In the genomic region with DNA sequence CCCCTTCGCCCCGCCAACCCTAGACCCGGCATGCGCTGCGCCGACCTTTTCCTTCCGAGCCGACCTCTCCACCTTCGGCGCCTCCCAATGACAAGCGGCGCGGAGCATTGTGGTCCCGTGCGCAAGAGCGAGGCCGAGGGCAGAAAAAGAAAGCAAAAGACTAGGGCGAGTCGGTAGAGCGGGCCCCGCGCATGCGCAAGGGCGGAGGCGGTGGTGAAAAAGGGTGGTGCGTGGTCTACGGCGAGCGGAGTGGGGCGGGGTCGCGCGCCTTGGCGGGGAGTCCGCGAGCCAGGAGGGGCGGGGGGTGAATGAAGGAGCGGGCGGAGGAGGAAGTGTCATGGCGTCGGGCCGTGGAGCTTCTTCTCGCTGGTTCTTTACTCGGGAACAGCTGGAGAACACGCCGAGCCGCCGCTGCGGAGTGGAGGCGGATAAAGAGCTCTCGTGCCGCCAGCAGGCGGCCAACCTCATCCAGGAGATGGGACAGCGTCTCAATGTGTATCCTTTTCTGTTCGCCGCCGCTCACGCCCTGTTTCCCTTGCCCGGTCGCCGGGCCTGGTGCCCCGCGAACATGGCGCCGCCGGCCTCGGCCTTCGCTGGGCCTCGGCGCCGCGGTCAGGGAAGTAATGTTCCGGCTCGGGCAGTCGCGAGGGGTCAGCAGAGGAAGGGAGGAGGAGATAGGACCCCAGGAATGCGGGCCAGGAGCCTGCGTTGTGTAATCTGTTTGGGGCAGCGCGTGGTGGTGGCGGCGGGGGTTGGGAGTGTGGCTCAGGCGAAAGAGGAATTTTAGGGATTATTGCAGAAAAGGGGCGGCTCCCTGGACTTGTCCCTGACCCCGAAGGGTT, we compare ENCODE assay signal across 1 cellular context.
A peak's percentile ranks its signal among the peaks of the same experiment; 100 is the strongest.
TF ChIP-seq lines count a peak whose summit lies in the region.

A gene (plus strand): TSS at position 305 of the 842 bp plus-strand sequence. CDS start 33 bp downstream, at position 338.

TF ChIP-seq in K562, 482 proteins besides CTCF, POLR2A, EP300 and RAD21 (continued from another document and continues in another):
- TF ChIP-seq, protein P1, sequence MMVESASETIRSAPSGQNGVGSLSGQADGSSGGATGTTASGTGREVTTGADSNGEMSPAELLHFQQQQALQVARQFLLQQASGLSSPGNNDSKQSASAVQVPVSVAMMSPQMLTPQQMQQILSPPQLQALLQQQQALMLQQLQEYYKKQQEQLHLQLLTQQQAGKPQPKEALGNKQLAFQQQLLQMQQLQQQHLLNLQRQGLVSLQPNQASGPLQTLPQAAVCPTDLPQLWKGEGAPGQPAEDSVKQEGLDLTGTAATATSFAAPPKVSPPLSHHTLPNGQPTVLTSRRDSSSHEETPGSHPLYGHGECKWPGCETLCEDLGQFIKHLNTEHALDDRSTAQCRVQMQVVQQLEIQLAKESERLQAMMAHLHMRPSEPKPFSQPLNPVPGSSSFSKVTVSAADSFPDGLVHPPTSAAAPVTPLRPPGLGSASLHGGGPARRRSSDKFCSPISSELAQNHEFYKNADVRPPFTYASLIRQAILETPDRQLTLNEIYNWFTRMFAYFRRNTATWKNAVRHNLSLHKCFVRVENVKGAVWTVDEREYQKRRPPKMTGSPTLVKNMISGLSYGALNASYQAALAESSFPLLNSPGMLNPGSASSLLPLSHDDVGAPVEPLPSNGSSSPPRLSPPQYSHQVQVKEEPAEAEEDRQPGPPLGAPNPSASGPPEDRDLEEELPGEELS (CRISPR knock-in tag; IDR thresholded peaks at IDR 0.05; ENCODE audit: borderline replicate concordance): no peak
- TF ChIP-seq, protein P2, sequence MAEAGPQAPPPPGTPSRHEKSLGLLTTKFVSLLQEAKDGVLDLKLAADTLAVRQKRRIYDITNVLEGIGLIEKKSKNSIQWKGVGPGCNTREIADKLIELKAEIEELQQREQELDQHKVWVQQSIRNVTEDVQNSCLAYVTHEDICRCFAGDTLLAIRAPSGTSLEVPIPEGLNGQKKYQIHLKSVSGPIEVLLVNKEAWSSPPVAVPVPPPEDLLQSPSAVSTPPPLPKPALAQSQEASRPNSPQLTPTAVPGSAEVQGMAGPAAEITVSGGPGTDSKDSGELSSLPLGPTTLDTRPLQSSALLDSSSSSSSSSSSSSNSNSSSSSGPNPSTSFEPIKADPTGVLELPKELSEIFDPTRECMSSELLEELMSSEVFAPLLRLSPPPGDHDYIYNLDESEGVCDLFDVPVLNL (CRISPR knock-in tag; IDR thresholded peaks at IDR 0.05; ENCODE audit: low read depth): peak; percentile 59; the same call in 1 of the 2 replicates
- TF ChIP-seq BACH1 (tag; IDR thresholded peaks at IDR 0.05): no peak
- TF ChIP-seq NFXL1 (CRISPR knock-in tag; IDR thresholded peaks at IDR 0.05): no peak
- TF ChIP-seq DNMT1 (IDR thresholded peaks at IDR 0.05): no peak
- TF ChIP-seq ZNF212 (CRISPR knock-in tag; IDR thresholded peaks at IDR 0.05): no peak
- TF ChIP-seq FOXA3 (CRISPR knock-in tag; conservative IDR thresholded peaks at IDR 0.05 in 1 of 2, IDR thresholded peaks at IDR 0.05 in 1 of 2): no peak
- peak; percentile 82; the same call in 1 of the 2 replicates for TF ChIP-seq TGIF2 (CRISPR knock-in tag; IDR thresholded peaks at IDR 0.05)
- TF ChIP-seq ZNF224 (CRISPR knock-in tag; IDR thresholded peaks at IDR 0.05): 0 out of 2 replicates have a peak, but pooled peaks have one; percentile 28
- TF ChIP-seq, protein P3, sequence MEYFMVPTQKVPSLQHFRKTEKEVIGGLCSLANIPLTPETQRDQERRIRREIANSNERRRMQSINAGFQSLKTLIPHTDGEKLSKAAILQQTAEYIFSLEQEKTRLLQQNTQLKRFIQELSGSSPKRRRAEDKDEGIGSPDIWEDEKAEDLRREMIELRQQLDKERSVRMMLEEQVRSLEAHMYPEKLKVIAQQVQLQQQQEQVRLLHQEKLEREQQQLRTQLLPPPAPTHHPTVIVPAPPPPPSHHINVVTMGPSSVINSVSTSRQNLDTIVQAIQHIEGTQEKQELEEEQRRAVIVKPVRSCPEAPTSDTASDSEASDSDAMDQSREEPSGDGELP (CRISPR knock-in tag; IDR thresholded peaks at IDR 0.05; ENCODE audit: borderline replicate concordance): peak; percentile 89
- TF ChIP-seq ERF (CRISPR knock-in tag; IDR thresholded peaks at IDR 0.05): 0 out of 2 replicates have a peak, but pooled peaks have one; percentile 37
- TF ChIP-seq TBP (optimal IDR thresholded peaks at IDR 0.05; ENCODE audit: low read depth, low read length): peak; percentile 72
- peak; percentile 76 for TF ChIP-seq CXXC5 (CRISPR knock-in tag; IDR thresholded peaks at IDR 0.05)
- peak; percentile 88 for TF ChIP-seq RBFOX2 (IDR thresholded peaks at IDR 0.05; ENCODE audit: low read depth, low read length)
- peak; percentile 92 for TF ChIP-seq ESRRA (IDR thresholded peaks at IDR 0.05; ENCODE audit: borderline replicate concordance, low read depth)
- peak; percentile 73; the same call in 1 of the 2 replicates for TF ChIP-seq ZNF717 (CRISPR knock-in tag; IDR thresholded peaks at IDR 0.05)
- TF ChIP-seq, protein P4, sequence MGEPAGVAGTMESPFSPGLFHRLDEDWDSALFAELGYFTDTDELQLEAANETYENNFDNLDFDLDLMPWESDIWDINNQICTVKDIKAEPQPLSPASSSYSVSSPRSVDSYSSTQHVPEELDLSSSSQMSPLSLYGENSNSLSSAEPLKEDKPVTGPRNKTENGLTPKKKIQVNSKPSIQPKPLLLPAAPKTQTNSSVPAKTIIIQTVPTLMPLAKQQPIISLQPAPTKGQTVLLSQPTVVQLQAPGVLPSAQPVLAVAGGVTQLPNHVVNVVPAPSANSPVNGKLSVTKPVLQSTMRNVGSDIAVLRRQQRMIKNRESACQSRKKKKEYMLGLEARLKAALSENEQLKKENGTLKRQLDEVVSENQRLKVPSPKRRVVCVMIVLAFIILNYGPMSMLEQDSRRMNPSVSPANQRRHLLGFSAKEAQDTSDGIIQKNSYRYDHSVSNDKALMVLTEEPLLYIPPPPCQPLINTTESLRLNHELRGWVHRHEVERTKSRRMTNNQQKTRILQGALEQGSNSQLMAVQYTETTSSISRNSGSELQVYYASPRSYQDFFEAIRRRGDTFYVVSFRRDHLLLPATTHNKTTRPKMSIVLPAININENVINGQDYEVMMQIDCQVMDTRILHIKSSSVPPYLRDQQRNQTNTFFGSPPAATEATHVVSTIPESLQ (CRISPR knock-in tag; IDR thresholded peaks at IDR 0.05): no peak
- no peak for TF ChIP-seq PTBP1 (IDR thresholded peaks at IDR 0.05; ENCODE audit: low read depth, low read length)
- TF ChIP-seq SOX6 (IDR thresholded peaks at IDR 0.05): no peak
- TF ChIP-seq, protein P5, sequence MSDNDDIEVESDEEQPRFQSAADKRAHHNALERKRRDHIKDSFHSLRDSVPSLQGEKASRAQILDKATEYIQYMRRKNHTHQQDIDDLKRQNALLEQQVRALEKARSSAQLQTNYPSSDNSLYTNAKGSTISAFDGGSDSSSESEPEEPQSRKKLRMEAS (CRISPR knock-in tag; IDR thresholded peaks at IDR 0.05): peak; percentile 60
- TF ChIP-seq NRF1 (conservative IDR thresholded peaks at IDR 0.05 in 1 of 2, IDR thresholded peaks at IDR 0.05 in 1 of 2): peak; percentile 99
- TF ChIP-seq, protein P6, sequence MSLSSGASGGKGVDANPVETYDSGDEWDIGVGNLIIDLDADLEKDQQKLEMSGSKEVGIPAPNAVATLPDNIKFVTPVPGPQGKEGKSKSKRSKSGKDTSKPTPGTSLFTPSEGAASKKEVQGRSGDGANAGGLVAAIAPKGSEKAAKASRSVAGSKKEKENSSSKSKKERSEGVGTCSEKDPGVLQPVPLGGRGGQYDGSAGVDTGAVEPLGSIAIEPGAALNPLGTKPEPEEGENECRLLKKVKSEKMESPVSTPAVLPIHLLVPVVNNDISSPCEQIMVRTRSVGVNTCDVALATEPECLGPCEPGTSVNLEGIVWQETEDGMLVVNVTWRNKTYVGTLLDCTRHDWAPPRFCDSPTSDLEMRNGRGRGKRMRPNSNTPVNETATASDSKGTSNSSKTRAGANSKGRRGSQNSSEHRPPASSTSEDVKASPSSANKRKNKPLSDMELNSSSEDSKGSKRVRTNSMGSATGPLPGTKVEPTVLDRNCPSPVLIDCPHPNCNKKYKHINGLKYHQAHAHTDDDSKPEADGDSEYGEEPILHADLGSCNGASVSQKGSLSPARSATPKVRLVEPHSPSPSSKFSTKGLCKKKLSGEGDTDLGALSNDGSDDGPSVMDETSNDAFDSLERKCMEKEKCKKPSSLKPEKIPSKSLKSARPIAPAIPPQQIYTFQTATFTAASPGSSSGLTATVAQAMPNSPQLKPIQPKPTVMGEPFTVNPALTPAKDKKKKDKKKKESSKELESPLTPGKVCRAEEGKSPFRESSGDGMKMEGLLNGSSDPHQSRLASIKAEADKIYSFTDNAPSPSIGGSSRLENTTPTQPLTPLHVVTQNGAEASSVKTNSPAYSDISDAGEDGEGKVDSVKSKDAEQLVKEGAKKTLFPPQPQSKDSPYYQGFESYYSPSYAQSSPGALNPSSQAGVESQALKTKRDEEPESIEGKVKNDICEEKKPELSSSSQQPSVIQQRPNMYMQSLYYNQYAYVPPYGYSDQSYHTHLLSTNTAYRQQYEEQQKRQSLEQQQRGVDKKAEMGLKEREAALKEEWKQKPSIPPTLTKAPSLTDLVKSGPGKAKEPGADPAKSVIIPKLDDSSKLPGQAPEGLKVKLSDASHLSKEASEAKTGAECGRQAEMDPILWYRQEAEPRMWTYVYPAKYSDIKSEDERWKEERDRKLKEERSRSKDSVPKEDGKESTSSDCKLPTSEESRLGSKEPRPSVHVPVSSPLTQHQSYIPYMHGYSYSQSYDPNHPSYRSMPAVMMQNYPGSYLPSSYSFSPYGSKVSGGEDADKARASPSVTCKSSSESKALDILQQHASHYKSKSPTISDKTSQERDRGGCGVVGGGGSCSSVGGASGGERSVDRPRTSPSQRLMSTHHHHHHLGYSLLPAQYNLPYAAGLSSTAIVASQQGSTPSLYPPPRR (CRISPR knock-in tag; IDR thresholded peaks at IDR 0.05; ENCODE audit: borderline replicate concordance): no peak
- no peak for TF ChIP-seq HIVEP1 (CRISPR knock-in tag; IDR thresholded peaks at IDR 0.05)
- TF ChIP-seq TARDBP (IDR thresholded peaks at IDR 0.05): no peak
- TF ChIP-seq, protein P7, sequence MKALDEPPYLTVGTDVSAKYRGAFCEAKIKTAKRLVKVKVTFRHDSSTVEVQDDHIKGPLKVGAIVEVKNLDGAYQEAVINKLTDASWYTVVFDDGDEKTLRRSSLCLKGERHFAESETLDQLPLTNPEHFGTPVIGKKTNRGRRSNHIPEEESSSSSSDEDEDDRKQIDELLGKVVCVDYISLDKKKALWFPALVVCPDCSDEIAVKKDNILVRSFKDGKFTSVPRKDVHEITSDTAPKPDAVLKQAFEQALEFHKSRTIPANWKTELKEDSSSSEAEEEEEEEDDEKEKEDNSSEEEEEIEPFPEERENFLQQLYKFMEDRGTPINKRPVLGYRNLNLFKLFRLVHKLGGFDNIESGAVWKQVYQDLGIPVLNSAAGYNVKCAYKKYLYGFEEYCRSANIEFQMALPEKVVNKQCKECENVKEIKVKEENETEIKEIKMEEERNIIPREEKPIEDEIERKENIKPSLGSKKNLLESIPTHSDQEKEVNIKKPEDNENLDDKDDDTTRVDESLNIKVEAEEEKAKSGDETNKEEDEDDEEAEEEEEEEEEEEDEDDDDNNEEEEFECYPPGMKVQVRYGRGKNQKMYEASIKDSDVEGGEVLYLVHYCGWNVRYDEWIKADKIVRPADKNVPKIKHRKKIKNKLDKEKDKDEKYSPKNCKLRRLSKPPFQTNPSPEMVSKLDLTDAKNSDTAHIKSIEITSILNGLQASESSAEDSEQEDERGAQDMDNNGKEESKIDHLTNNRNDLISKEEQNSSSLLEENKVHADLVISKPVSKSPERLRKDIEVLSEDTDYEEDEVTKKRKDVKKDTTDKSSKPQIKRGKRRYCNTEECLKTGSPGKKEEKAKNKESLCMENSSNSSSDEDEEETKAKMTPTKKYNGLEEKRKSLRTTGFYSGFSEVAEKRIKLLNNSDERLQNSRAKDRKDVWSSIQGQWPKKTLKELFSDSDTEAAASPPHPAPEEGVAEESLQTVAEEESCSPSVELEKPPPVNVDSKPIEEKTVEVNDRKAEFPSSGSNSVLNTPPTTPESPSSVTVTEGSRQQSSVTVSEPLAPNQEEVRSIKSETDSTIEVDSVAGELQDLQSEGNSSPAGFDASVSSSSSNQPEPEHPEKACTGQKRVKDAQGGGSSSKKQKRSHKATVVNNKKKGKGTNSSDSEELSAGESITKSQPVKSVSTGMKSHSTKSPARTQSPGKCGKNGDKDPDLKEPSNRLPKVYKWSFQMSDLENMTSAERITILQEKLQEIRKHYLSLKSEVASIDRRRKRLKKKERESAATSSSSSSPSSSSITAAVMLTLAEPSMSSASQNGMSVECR (CRISPR knock-in tag; IDR thresholded peaks at IDR 0.05): peak; percentile 26; the same call in 1 of the 2 replicates
- TF ChIP-seq ETS2 (tag; IDR thresholded peaks at IDR 0.05; ENCODE audit: borderline replicate concordance, poor library complexity, severe bottlenecking): no peak
- TF ChIP-seq, protein P8, sequence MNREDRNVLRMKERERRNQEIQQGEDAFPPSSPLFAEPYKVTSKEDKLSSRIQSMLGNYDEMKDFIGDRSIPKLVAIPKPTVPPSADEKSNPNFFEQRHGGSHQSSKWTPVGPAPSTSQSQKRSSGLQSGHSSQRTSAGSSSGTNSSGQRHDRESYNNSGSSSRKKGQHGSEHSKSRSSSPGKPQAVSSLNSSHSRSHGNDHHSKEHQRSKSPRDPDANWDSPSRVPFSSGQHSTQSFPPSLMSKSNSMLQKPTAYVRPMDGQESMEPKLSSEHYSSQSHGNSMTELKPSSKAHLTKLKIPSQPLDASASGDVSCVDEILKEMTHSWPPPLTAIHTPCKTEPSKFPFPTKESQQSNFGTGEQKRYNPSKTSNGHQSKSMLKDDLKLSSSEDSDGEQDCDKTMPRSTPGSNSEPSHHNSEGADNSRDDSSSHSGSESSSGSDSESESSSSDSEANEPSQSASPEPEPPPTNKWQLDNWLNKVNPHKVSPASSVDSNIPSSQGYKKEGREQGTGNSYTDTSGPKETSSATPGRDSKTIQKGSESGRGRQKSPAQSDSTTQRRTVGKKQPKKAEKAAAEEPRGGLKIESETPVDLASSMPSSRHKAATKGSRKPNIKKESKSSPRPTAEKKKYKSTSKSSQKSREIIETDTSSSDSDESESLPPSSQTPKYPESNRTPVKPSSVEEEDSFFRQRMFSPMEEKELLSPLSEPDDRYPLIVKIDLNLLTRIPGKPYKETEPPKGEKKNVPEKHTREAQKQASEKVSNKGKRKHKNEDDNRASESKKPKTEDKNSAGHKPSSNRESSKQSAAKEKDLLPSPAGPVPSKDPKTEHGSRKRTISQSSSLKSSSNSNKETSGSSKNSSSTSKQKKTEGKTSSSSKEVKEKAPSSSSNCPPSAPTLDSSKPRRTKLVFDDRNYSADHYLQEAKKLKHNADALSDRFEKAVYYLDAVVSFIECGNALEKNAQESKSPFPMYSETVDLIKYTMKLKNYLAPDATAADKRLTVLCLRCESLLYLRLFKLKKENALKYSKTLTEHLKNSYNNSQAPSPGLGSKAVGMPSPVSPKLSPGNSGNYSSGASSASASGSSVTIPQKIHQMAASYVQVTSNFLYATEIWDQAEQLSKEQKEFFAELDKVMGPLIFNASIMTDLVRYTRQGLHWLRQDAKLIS (CRISPR knock-in tag; IDR thresholded peaks at IDR 0.05): no peak
- TF ChIP-seq, protein P9, sequence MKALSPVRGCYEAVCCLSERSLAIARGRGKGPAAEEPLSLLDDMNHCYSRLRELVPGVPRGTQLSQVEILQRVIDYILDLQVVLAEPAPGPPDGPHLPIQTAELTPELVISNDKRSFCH (CRISPR knock-in tag; IDR thresholded peaks at IDR 0.05): no peak
- TF ChIP-seq, protein P9 (tag; IDR thresholded peaks at IDR 0.05): no peak; the same call in 1 of the 2 replicates
- TF ChIP-seq ZNF830 (CRISPR knock-in tag; IDR thresholded peaks at IDR 0.05): no peak
- no peak for TF ChIP-seq MED1 (CRISPR knock-in tag; IDR thresholded peaks at IDR 0.05; ENCODE audit: borderline replicate concordance)
- no peak for TF ChIP-seq ZNF134 (CRISPR knock-in tag; conservative IDR thresholded peaks at IDR 0.05)
- no peak for TF ChIP-seq ZKSCAN8 (CRISPR knock-in tag; IDR thresholded peaks at IDR 0.05)
- no peak for TF ChIP-seq BRD9 (IDR thresholded peaks at IDR 0.05; ENCODE audit: low read depth, partially characterized antibody)
- TF ChIP-seq ELF1 (tag; IDR thresholded peaks at IDR 0.05): no peak
- no peak for TF ChIP-seq ZC3H8 (IDR thresholded peaks at IDR 0.05)
- no peak for TF ChIP-seq ZNF124 (CRISPR knock-in tag; IDR thresholded peaks at IDR 0.05)
